Comparison of ENCODE assay signal across 8 cellular contexts in genomic region chr14:22886500-22887259, GRCh38. TPM values are rescaled to one million over a fixed set of nuclear protein-coding genes. Genes with fewer than 3 reads are reported as not detected.
DNase-seq lines count a peak whose midpoint lies in the region; TF ChIP-seq lines count a peak whose summit lies in the region.

No MANE protein-coding gene starts in this region.

- peak overlapping the region; percentile 47 to 74 for H3K9ac ChIP-seq in colonic mucosa (ENCODE audit: low read depth in 2 of 2, low read length in 2 of 2)

- H3K27ac ChIP-seq in colonic mucosa: peak overlapping the region; percentile 82

- TF ChIP-seq POLR2A in lower leg skin (IDR thresholded peaks at IDR 0.05): no peak

- H3K9me3 ChIP-seq in colonic mucosa: no peaks in the 10 kb centered on the region

- H3K36me3 ChIP-seq in colonic mucosa: no peaks in the 10 kb centered on the region

- no peaks in the 10 kb centered on the region for H3K27me3 ChIP-seq in colonic mucosa

- DNase-seq in GM12865 (ENCODE audit: low read depth): peak; percentile 95
- no peak for DNase-seq in HFF-Myc (ENCODE audit: extremely low read depth, low read depth)
- DNase-seq in NCI-H1417 (lab: John Stamatoyannopoulos, UW): peak; percentile 85 to 95 (median 94)
- DNase-seq in activated CD4-positive, CD25-positive, alpha-beta regulatory T cell (lab: John Stamatoyannopoulos, UW): peak; percentile 49 to 71 (median 63)
- DNase-seq in colonic mucosa: peak; percentile 88
- DNase-seq in lower leg skin (ENCODE audit: low spot score in 2 of 2): peak; percentile 35 to 93
- DNase-seq in stimulated activated CD4-positive, alpha-beta T cell treated with anti-CD3 and anti-CD28 coated beads, TNF-alpha, amount 100 ng/mL, for 48 hours (ENCODE audit: low read depth in 3 of 3): peak; percentile 39 to 65 (median 47)
- DNase-seq in middle frontal gyrus (ENCODE audit: extremely low spot score, low spot score): no peak

- TF ChIP-seq CTCF in GM12865 (IDR thresholded peaks at IDR 0.05; ENCODE audit: insufficient read depth, low read depth, low read length, missing control alignments) (peak; percentile 34), HFF-Myc (IDR thresholded peaks at IDR 0.05; ENCODE audit: low read depth, low read length, missing control alignments) (no peak), colonic mucosa (IDR thresholded peaks at IDR 0.05) (no peak), lower leg skin (IDR thresholded peaks at IDR 0.05) (no peak)

- intact Hi-C loops in colonic mucosa (cut with DNase I): no loop called here
- intact Hi-C loops in lower leg skin (cut with DNase I; ENCODE audit: low total_unique reads): no loop called here

- H3K4me1 ChIP-seq in colonic mucosa: peaks cover 3% of the 10 kb centered on the region

- H3K4me3 ChIP-seq in GM12865 (ENCODE audit: low read depth, low read length) (peak overlapping the region; percentile 76), HFF-Myc (replicated peaks; ENCODE audit: low read depth, low read length) (peak overlapping the region; percentile 40), colonic mucosa (peak overlapping the region; percentile 53), lower leg skin (ENCODE audit: low read depth, poor library complexity, severe bottlenecking) (peak overlapping the region; percentile 50)

- 1 to 3% methylated on average over 64 of the region's 77 CpGs for WGBS in lower leg skin, 2 donors

RNA-seq across cellular contexts. Expression of gene REM2, which starts 3.7 kb away (rescaled TPM):
- total RNA-seq in colonic mucosa (under 1 TPM; 0.24 to 0.30 TPM), lower leg skin (1 to 10 TPM in 2 of 4 donors, under 1 TPM in 2; 0.52 to 2.5 (median 1.5) TPM)

RNA-seq across cellular contexts. Expression of gene LRP10, which starts 15.1 kb away (rescaled TPM):
- total RNA-seq in colonic mucosa: 100 to 1,000 TPM; 204 to 222 TPM
- 100 to 1,000 TPM; 148 to 209 (median 167) TPM for total RNA-seq in lower leg skin

RNA-seq across cellular contexts. Expression of gene RBM23, which starts 32.3 kb away (rescaled TPM):
- total RNA-seq in colonic mucosa (10 to 100 TPM; 66.8 to 67.7 TPM), lower leg skin (100 to 1,000 TPM in 2 of 4 donors, 10 to 100 TPM in 2; 71.2 to 202 (median 105) TPM)

RNA-seq across cellular contexts. Expression of gene PRMT5, which starts 42.5 kb away (rescaled TPM):
- total RNA-seq in colonic mucosa (10 to 100 TPM; 39.3 to 86.4 TPM), lower leg skin (10 to 100 TPM; 42.9 to 53.2 (median 48.3) TPM)

RNA-seq across cellular contexts. Expression of gene MMP14, which starts 50.3 kb away (rescaled TPM):
- total RNA-seq in colonic mucosa (10 to 100 TPM; 59.1 to 82.8 TPM), lower leg skin (100 to 1,000 TPM; 135 to 190 (median 151) TPM)

Comparison
In these comparisons a context has a peak if more than half of its experiments do, and no peak if none do; other contexts are left out.
1. DNase-seq: peak in GM12865 (single experiment), NCI-H1417 (3 of 3), activated CD4-positive, CD25-positive, alpha-beta regulatory T cell (4 of 4), colonic mucosa (single experiment), lower leg skin (2 of 2) and stimulated activated CD4-positive, alpha-beta T cell treated with anti-CD3 and anti-CD28 coated beads, TNF-alpha, amount 100 ng/mL, for 48 hours (3 of 3); none in HFF-Myc (single experiment) and middle frontal gyrus (single experiment).
2. Peak in every context shown above with its lines, with median percentiles within 50 percentile points of each other: H3K4me3 ChIP-seq.